Comparison of ENCODE assay signal across 8 cellular contexts in genomic region chr9:137403281-137403680, GRCh38. TPM values are rescaled to one million over a fixed set of nuclear protein-coding genes. Genes with fewer than 3 reads are reported as not detected.
"Had no signal": no experiment of that assay in that cellular context is flagged by ENCODE, and none has a peak within 500 bp of the region (broad histone marks: within the 10 kb centered on the region; RNA-seq: fewer than 3 reads in every experiment).

No MANE protein-coding gene starts in this region.

- H3K4me1 ChIP-seq: HAP-1 had no signal

- H3K4me1 Mint-ChIP-seq: GM23338 had no signal

- ATAC-seq: GM23338, HCT116 had no signal

- DNase-seq: GM23248, GOT3, HCEC 1CT, HFFc6 had no signal

- H2AFZ ChIP-seq: GM23248, GM23338 had no signal

- H3K9ac ChIP-seq: GM23248 had no signal

- H3K4me3 Mint-ChIP-seq: GM23338, HFFc6 had no signal

- H3K4me3 ChIP-seq: GM23248, GM23338, HAP-1 had no signal

- H3K27ac Mint-ChIP-seq: GM23338, HFFc6 had no signal

- H3K9me3 Mint-ChIP-seq: HFFc6 had no signal

- H3K27ac ChIP-seq: GM23248 had no signal

- H3K36me3 ChIP-seq: HAP-1 had no signal

- H3K4me2 ChIP-seq: GM23338 had no signal

- H3K9me3 ChIP-seq: HAP-1 had no signal

RNA-seq across cellular contexts. Expression of gene NOXA1, which starts 19.9 kb away (rescaled TPM):
- total RNA-seq: H4 had no signal

RNA-seq across cellular contexts. Expression of gene ENTPD8, which starts 37.9 kb away (rescaled TPM):
- total RNA-seq: GM23248, HFFc6 had no signal
- polyA plus RNA-seq: GM23248 had no signal
